ENCODE assay signal across 1 cellular context in the genomic region with DNA sequence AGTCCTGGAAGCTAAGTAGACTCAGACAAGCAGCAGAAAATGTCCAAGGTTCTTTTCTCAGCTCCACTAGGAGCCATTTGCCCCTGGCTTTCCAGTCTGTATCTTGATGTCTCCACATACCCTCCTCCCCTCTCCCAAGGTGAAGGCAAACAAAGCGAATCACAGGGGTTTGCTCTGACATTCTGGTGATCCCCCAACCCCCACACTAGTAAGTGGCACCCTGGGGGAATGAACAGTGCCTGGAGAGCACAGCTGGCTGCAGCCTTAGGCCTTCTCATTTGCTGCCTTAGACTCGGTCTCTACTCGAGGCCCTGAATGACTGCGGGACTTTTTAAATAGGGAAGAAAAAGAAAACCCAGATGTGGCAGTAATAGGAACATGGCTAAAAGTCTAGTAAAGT.
TF ChIP-seq lines count a peak whose summit lies in the region.

No MANE protein-coding gene starts in this region.

TF ChIP-seq in GM23338, 12 proteins besides CTCF, POLR2A, EP300 and RAD21 (continued from another document):
- TF ChIP-seq, protein P1, sequence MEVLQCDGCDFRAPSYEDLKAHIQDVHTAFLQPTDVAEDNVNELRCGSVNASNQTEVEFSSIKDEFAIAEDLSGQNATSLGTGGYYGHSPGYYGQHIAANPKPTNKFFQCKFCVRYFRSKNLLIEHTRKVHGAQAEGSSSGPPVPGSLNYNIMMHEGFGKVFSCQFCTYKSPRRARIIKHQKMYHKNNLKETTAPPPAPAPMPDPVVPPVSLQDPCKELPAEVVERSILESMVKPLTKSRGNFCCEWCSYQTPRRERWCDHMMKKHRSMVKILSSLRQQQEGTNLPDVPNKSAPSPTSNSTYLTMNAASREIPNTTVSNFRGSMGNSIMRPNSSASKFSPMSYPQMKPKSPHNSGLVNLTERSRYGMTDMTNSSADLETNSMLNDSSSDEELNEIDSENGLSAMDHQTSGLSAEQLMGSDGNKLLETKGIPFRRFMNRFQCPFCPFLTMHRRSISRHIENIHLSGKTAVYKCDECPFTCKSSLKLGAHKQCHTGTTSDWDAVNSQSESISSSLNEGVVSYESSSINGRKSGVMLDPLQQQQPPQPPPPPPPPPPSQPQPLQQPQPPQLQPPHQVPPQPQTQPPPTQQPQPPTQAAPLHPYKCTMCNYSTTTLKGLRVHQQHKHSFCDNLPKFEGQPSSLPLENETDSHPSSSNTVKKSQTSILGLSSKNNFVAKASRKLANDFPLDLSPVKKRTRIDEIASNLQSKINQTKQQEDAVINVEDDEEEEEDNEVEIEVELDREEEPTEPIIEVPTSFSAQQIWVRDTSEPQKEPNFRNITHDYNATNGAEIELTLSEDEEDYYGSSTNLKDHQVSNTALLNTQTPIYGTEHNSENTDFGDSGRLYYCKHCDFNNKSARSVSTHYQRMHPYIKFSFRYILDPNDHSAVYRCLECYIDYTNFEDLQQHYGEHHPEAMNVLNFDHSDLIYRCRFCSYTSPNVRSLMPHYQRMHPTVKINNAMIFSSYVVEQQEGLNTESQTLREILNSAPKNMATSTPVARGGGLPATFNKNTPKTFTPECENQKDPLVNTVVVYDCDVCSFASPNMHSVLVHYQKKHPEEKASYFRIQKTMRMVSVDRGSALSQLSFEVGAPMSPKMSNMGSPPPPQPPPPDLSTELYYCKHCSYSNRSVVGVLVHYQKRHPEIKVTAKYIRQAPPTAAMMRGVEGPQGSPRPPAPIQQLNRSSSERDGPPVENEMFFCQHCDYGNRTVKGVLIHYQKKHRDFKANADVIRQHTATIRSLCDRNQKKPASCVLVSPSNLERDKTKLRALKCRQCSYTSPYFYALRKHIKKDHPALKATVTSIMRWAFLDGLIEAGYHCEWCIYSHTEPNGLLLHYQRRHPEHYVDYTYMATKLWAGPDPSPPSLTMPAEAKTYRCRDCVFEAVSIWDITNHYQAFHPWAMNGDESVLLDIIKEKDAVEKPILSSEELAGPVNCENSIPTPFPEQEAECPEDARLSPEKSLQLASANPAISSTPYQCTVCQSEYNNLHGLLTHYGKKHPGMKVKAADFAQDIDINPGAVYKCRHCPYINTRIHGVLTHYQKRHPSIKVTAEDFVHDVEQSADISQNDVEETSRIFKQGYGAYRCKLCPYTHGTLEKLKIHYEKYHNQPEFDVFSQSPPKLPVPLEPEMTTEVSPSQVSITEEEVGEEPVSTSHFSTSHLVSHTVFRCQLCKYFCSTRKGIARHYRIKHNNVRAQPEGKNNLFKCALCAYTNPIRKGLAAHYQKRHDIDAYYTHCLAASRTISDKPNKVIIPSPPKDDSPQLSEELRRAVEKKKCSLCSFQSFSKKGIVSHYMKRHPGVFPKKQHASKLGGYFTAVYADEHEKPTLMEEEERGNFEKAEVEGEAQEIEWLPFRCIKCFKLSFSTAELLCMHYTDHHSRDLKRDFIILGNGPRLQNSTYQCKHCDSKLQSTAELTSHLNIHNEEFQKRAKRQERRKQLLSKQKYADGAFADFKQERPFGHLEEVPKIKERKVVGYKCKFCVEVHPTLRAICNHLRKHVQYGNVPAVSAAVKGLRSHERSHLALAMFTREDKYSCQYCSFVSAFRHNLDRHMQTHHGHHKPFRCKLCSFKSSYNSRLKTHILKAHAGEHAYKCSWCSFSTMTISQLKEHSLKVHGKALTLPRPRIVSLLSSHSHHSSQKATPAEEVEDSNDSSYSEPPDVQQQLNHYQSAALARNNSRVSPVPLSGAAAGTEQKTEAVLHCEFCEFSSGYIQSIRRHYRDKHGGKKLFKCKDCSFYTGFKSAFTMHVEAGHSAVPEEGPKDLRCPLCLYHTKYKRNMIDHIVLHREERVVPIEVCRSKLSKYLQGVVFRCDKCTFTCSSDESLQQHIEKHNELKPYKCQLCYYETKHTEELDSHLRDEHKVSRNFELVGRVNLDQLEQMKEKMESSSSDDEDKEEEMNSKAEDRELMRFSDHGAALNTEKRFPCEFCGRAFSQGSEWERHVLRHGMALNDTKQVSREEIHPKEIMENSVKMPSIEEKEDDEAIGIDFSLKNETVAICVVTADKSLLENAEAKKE (CRISPR knock-in tag; IDR thresholded peaks at IDR 0.05): no peak
- TF ChIP-seq EZH2phosphoT487 (IDR thresholded peaks at IDR 0.05; ENCODE audit: unreplicated experiment) (no peak), NANOG (IDR thresholded peaks at IDR 0.05; ENCODE audit: borderline replicate concordance) (no peak), EZH2 (IDR thresholded peaks at IDR 0.05; ENCODE audit: low read depth, unreplicated experiment) (no peak), JUNB (IDR thresholded peaks at IDR 0.05; ENCODE audit: unreplicated experiment) (no peak), ZNF331 (CRISPR knock-in tag; IDR thresholded peaks at IDR 0.05; ENCODE audit: low read depth) (no peak), CREB1 (CRISPR knock-in tag; IDR thresholded peaks at IDR 0.05; ENCODE audit: low read depth) (no peak), POLR2AphosphoS5 (IDR thresholded peaks at IDR 0.05; ENCODE audit: low read depth) (no peak)
- TF ChIP-seq, protein P2, sequence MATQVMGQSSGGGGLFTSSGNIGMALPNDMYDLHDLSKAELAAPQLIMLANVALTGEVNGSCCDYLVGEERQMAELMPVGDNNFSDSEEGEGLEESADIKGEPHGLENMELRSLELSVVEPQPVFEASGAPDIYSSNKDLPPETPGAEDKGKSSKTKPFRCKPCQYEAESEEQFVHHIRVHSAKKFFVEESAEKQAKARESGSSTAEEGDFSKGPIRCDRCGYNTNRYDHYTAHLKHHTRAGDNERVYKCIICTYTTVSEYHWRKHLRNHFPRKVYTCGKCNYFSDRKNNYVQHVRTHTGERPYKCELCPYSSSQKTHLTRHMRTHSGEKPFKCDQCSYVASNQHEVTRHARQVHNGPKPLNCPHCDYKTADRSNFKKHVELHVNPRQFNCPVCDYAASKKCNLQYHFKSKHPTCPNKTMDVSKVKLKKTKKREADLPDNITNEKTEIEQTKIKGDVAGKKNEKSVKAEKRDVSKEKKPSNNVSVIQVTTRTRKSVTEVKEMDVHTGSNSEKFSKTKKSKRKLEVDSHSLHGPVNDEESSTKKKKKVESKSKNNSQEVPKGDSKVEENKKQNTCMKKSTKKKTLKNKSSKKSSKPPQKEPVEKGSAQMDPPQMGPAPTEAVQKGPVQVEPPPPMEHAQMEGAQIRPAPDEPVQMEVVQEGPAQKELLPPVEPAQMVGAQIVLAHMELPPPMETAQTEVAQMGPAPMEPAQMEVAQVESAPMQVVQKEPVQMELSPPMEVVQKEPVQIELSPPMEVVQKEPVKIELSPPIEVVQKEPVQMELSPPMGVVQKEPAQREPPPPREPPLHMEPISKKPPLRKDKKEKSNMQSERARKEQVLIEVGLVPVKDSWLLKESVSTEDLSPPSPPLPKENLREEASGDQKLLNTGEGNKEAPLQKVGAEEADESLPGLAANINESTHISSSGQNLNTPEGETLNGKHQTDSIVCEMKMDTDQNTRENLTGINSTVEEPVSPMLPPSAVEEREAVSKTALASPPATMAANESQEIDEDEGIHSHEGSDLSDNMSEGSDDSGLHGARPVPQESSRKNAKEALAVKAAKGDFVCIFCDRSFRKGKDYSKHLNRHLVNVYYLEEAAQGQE (IDR thresholded peaks at IDR 0.05; ENCODE audit: unreplicated experiment): no peak
